19 cellular contexts compared by ENCODE assay signal in the genomic region with DNA sequence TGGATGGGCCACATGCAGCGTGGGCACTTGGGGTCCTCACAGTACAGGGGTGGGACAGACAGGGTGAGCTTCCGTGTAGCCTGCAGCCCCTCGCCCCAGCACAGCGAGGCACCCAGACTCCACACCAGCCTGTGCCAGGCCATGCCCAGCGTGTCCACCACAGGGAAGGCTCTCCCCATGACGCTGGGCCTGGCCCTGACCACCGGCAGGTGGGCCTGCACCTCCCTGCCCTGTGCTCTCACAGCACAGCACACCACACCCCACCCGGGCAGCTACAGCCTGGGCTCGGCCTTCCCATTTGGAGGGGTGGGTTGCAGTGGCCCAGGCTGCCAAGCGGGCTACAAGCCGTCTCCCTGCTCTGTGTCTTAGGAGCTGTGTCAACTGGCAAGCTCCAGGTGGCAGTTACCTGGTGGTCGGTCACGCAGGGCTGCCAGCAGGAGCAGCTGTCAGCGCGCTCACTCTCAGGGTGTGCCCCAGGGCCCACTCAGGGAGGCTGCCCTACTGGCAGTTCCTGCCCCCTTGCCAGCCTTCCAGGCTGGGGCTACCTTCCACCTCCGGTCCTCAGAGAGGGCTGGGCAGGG. TPM values are rescaled to one million over a fixed set of nuclear protein-coding genes. Genes with fewer than 3 reads are reported as not detected.
DNase-seq lines count a peak whose midpoint lies in the region; ATAC-seq, FAIRE-seq and TF ChIP-seq lines count a peak whose summit lies in the region.
"Had no signal": no experiment of that assay in that cellular context is flagged by ENCODE, and none has a peak within 500 bp of the region (broad histone marks: within the 10 kb centered on the region; RNA-seq: fewer than 3 reads in every experiment).

No MANE protein-coding gene starts in this region.

- peaks cover 0 to 12% of the 10 kb centered on the region in 2 experiments for H4K20me1 ChIP-seq in H1 (replicated peaks in 1 of 2; ENCODE audit: control insufficient read depth in 1 of 2, insufficient read depth in 2 of 2, low read length in 2 of 2)
- peaks cover 44% of the 10 kb centered on the region for H4K20me1 ChIP-seq in osteoblast (ENCODE audit: insufficient read depth, low read length)
- H4K20me1 ChIP-seq in hepatocyte (ENCODE audit: insufficient read depth, poor library complexity, severe bottlenecking): peaks cover 37% of the 10 kb centered on the region

- no peak overlapping the region for H2BK15ac ChIP-seq in H1 (ENCODE audit: low read length)

- H2AK5ac ChIP-seq in H1 (ENCODE audit: low read depth, low read length): no peak overlapping the region

- H2BK20ac ChIP-seq in H1 (ENCODE audit: low read length): no peak overlapping the region

- H3K23ac ChIP-seq in H1 (ENCODE audit: insufficient read length): no peak overlapping the region

- no peaks in the 10 kb centered on the region for H3K23me2 ChIP-seq in H1 (ENCODE audit: low read depth, low read length)

- no peak overlapping the region for H4K5ac ChIP-seq in H1 (ENCODE audit: insufficient read length, low read depth, low read length)

- H2BK5ac ChIP-seq in H1 (ENCODE audit: low read depth, low read length): no peak overlapping the region; the same call in 1 of the 2 replicates

- no peak overlapping the region for H4K91ac ChIP-seq in H1 (replicated peaks; ENCODE audit: insufficient read length, low read length)

- H3K36me3 ChIP-seq in NT2/D1 (ENCODE audit: insufficient read depth, insufficient read length, low read length) (peaks cover 26% of the 10 kb centered on the region), H1 (ENCODE audit: control insufficient read depth in 2 of 4, insufficient read depth in 4 of 4, low read length in 3 of 4) (no peaks in the 10 kb centered on the region; a peak in 1 of 8 replicates), osteoblast (ENCODE audit: insufficient read depth, low read length) (peaks cover 5% of the 10 kb centered on the region), thyroid gland (peaks cover 7 to 19% of the 10 kb centered on the region in 2 donors), breast epithelium (no peaks in the 10 kb centered on the region), hepatocyte (replicated peaks; ENCODE audit: insufficient read depth, low read depth) (no peaks in the 10 kb centered on the region)

- no peak for FAIRE-seq in H1 (lab: Jason Lieb, UNC)
- FAIRE-seq: GM19239, islet of Langerhans had no signal

- TF ChIP-seq RAD21 in H1 (IDR thresholded peaks at IDR 0.05 in 1 of 2, conservative IDR thresholded peaks at IDR 0.05 in 1 of 2; ENCODE audit: low read depth in 2 of 2, low read length in 2 of 2): no peak

- H3K9me3 ChIP-seq in NT2/D1 (ENCODE audit: insufficient read depth, low read length) (no peaks in the 10 kb centered on the region), H1 (ENCODE audit: insufficient read depth in 2 of 2, low read depth in 1 of 2, low read length in 1 of 2) (no peaks in the 10 kb centered on the region), osteoblast (ENCODE audit: low read depth, low read length) (no peaks in the 10 kb centered on the region), thyroid gland (no peaks in the 10 kb centered on the region), breast epithelium (no peaks in the 10 kb centered on the region), hepatocyte (ENCODE audit: low read depth) (no peaks in the 10 kb centered on the region)
- H3K9me3 ChIP-seq: adrenal gland had no signal

- TF ChIP-seq POLR2A in H1 (IDR thresholded peaks at IDR 0.05; ENCODE audit: control extremely low read depth in 1 of 2, low read depth in 2 of 2, low read length in 2 of 2) (no peak), thyroid gland (IDR thresholded peaks at IDR 0.05) (no peak), breast epithelium (IDR thresholded peaks at IDR 0.05) (no peak)

- H3K9me2 ChIP-seq in hepatocyte (replicated peaks; ENCODE audit: insufficient read depth): no peaks in the 10 kb centered on the region

- intact Hi-C loops in thyroid gland (cut with DNase I): loop anchor here (5.0 kb wide), 1 partner anchor 35 kb away; no protein-coding TSS in a partner anchor
- intact Hi-C loops in breast epithelium (cut with DNase I; ENCODE audit: low total_unique reads): loop anchor here (1.0 kb wide), 1 partner anchor 33 kb away; no protein-coding TSS in a partner anchor

- H3K4me2 ChIP-seq in H1 (ENCODE audit: insufficient read depth in 1 of 2, low read depth in 2 of 2, low read length in 2 of 2) (no peak overlapping the region), osteoblast (ENCODE audit: insufficient read depth, low read length) (no peak overlapping the region), hepatocyte (no peak overlapping the region)
- H3K4me2 ChIP-seq: KMS-11 had no signal

- no peak for ATAC-seq in GM18868 (IDR thresholded peaks at IDR 0.05; ENCODE audit: unreplicated experiment)
- ATAC-seq: effector memory CD8-positive, alpha-beta T cell had no signal

- H3K27ac ChIP-seq in H1 (ENCODE audit: low read depth, low read length): peak overlapping the region; percentile 38; the same call in 1 of the 2 replicates
- no peak overlapping the region for H3K27ac ChIP-seq in osteoblast (ENCODE audit: low read depth, low read length)
- H3K27ac ChIP-seq in thyroid gland: peak overlapping the region in 2 of 3 donors; percentile 40 to 55
- H3K27ac ChIP-seq in breast epithelium: peak overlapping the region in 1 of 2 donors; percentile 79
- no peak overlapping the region for H3K27ac ChIP-seq in hepatocyte
- H3K27ac ChIP-seq: KMS-11 had no signal

- peaks cover 6% of the 10 kb centered on the region for H3K79me1 ChIP-seq in H1 (ENCODE audit: low read depth, low read length)

- 89% methylated on average over 12 of the region's 16 CpGs; no CpG with 5 or more reads in 1 of the 2 experiments for WGBS in H1 (ENCODE audit: extremely low coverage in 1 of 2, insufficient coverage in 1 of 2, insufficient read length in 1 of 2, insufficient replicate concordance in 2 of 2, low coverage in 1 of 2, low lambda C conversion rate in 2 of 2, missing lambda C conversion rate in 1 of 2), 2 experiments
- WGBS in thyroid gland, 2 donors: 69 to 85% methylated on average over 3 to 5 of the region's 16 CpGs
- 99% methylated on average over 15 of the region's 16 CpGs for WGBS in hepatocyte (ENCODE audit: low lambda C conversion rate, missing lambda C conversion rate)

- DNase-seq in NT2/D1 (ENCODE audit: low read depth, low spot score) (no peak), H1 (ENCODE audit: low read depth in 1 of 2, low spot score in 2 of 2) (no peak), osteoblast (ENCODE audit: insufficient read length, low spot score, missing footprints) (peak; percentile 80), thyroid gland (peak; percentile 62 to 67), breast epithelium (ENCODE audit: low spot score in 2 of 2) (no peak), NCI-H1105 (lab: John Stamatoyannopoulos, UW) (no peak), hepatocyte (ENCODE audit: low spot score) (no peak)
- DNase-seq: activated CD4-positive, alpha-beta T cell treated with anti-CD3 and anti-CD28 coated beads for 4 hours; activated effector memory CD4-positive, alpha-beta T cell treated with anti-CD3 and anti-CD28 coated beads, Interleukin-2, amount 50 U/mL, for 16 hours; AML-193; COR-L47; effector memory CD8-positive, alpha-beta T cell; mesenchymal stem cell; NCI-H774 had no signal

- TF ChIP-seq CTCF in H1 (IDR thresholded peaks at IDR 0.05; ENCODE audit: control extremely low read depth in 1 of 3, insufficient read depth in 1 of 3, low read depth in 1 of 3, low read length in 3 of 3): no peak
- no peak for TF ChIP-seq CTCF in osteoblast (IDR thresholded peaks at IDR 0.05; ENCODE audit: extremely low read depth, low read depth, low read length)
- no peak for TF ChIP-seq CTCF in thyroid gland (IDR thresholded peaks at IDR 0.05)
- TF ChIP-seq CTCF in breast epithelium (IDR thresholded peaks at IDR 0.05): no peak
- TF ChIP-seq CTCF in hepatocyte (IDR thresholded peaks at IDR 0.05; ENCODE audit: poor library complexity): no peak

- no peak overlapping the region for H3K4me3 ChIP-seq in NT2/D1 (ENCODE audit: insufficient read length, low read depth)
- H3K4me3 ChIP-seq in H1 (ENCODE audit: extremely low read depth in 1 of 4, insufficient read depth in 2 of 4, low read depth in 3 of 4, low read length in 4 of 4): no peak overlapping the region
- no peak overlapping the region for H3K4me3 ChIP-seq in osteoblast (ENCODE audit: insufficient read depth, low read length)
- H3K4me3 ChIP-seq in thyroid gland (replicated peaks in 1 of 3): no peak overlapping the region
- H3K4me3 ChIP-seq in breast epithelium: no peak overlapping the region
- no peak overlapping the region for H3K4me3 ChIP-seq in hepatocyte
- H3K4me3 ChIP-seq: adrenal gland had no signal

- no peaks in the 10 kb centered on the region; a peak in 1 of 4 replicates for H3K79me2 ChIP-seq in H1 (ENCODE audit: control insufficient read depth in 1 of 2, insufficient read depth in 2 of 2, low read length in 2 of 2)
- H3K79me2 ChIP-seq in osteoblast (ENCODE audit: insufficient read depth, low read length): peaks cover 31% of the 10 kb centered on the region
- H3K79me2 ChIP-seq in hepatocyte: peaks cover 6% of the 10 kb centered on the region

- no peak overlapping the region for H2AFZ ChIP-seq in H1 (ENCODE audit: low read length)
- H2AFZ ChIP-seq in osteoblast (ENCODE audit: low read length): no peak overlapping the region
- H2AFZ ChIP-seq in hepatocyte: no peak overlapping the region

- CTCF ChIA-PET in H1 (lab: Charles Lee; ENCODE audit: partially characterized antibody): interaction anchor here (1.0 to 5.2 kb wide), 12 partner anchors 9 to 278 kb away, joined by 3 to 34 read pairs (median 4); no protein-coding TSS in a partner anchor

- no peaks in the 10 kb centered on the region for H3K27me3 ChIP-seq in NT2/D1 (ENCODE audit: insufficient read depth, insufficient read length)
- no peaks in the 10 kb centered on the region for H3K27me3 ChIP-seq in H1 (replicated peaks in 1 of 4; ENCODE audit: control insufficient read depth in 3 of 4, extremely low read depth in 1 of 4, insufficient read depth in 3 of 4, low read length in 3 of 4)
- no peaks in the 10 kb centered on the region for H3K27me3 ChIP-seq in osteoblast (ENCODE audit: insufficient read depth, low read length)
- no peaks in the 10 kb centered on the region for H3K27me3 ChIP-seq in thyroid gland
- no peaks in the 10 kb centered on the region for H3K27me3 ChIP-seq in breast epithelium
- H3K27me3 ChIP-seq in hepatocyte: no peaks in the 10 kb centered on the region
- H3K27me3 ChIP-seq: adrenal gland had no signal

- TF ChIP-seq EP300 in H1 (IDR thresholded peaks at IDR 0.05; ENCODE audit: borderline replicate concordance in 1 of 2, low read depth in 2 of 2, low read length in 2 of 2): no peak

- no peak overlapping the region for H4K8ac ChIP-seq in H1 (ENCODE audit: extremely low read depth, insufficient read depth, low read length)

- H3K56ac ChIP-seq in H1 (replicated peaks; ENCODE audit: insufficient read length, low read depth, low read length): no peak overlapping the region

- H2BK120ac ChIP-seq in H1 (replicated peaks; ENCODE audit: low read depth, low read length): no peak overlapping the region

- POLR2A ChIA-PET in H1 (lab: Charles Lee; ENCODE audit: partially characterized antibody): interaction anchor here (1.0 kb wide), 1 partner anchor 9 kb away, joined by 3 read pairs; no protein-coding TSS in a partner anchor

- no peak overlapping the region for H3K14ac ChIP-seq in H1 (ENCODE audit: insufficient read length)

- H3K18ac ChIP-seq in H1 (ENCODE audit: extremely low read depth, low read length): no peak overlapping the region

- no peak overlapping the region for H2BK12ac ChIP-seq in H1 (ENCODE audit: low read depth, low read length)

- H3K4ac ChIP-seq in H1 (replicated peaks; ENCODE audit: insufficient read length, low read depth, low read length): no peak overlapping the region

- H3K4me1 ChIP-seq in NT2/D1 (ENCODE audit: insufficient read depth, insufficient read length) (peaks cover 7% of the 10 kb centered on the region), H1 (replicated peaks in 1 of 4; ENCODE audit: control insufficient read depth in 3 of 4, insufficient read depth in 4 of 4, low read length in 3 of 4) (peaks cover 0 to 5% (median under 1%) of the 10 kb centered on the region in 4 experiments; a peak in 2 of 7 replicates), osteoblast (ENCODE audit: insufficient read depth, low read length) (no peaks in the 10 kb centered on the region), thyroid gland (peaks cover 49 to 71% of the 10 kb centered on the region in 2 donors), breast epithelium (peaks cover 2 to 10% of the 10 kb centered on the region in 2 donors), hepatocyte (ENCODE audit: insufficient read depth) (no peaks in the 10 kb centered on the region)

- H3K9ac ChIP-seq in NT2/D1 (ENCODE audit: insufficient read length, low read depth): peak overlapping the region; percentile 32
- H3K9ac ChIP-seq in H1 (replicated peaks in 1 of 4; ENCODE audit: extremely low read depth in 1 of 4, low read depth in 3 of 4, low read length in 3 of 4): no peak overlapping the region
- H3K9ac ChIP-seq: KMS-11 had no signal

RNA-seq across cellular contexts. Expression of gene MOB2, which starts 4.6 kb away (rescaled TPM):
- 18.3 and 18.6 TPM in 2 replicates for total RNA-seq in H1 (2021; fragmentation: NEBNext Ultra II Directional; extraction: Animal tissue kit (Norgen Biotek cat#: 25700))
- polyA plus RNA-seq in H1 (2011; rRNA removed) (28.2 and 28.5 TPM in 2 replicates), hepatocyte (37.5 and 48.2 TPM in 2 replicates)
- 37.2 TPM for polyA plus RNA-seq in H1 (2011; cell fraction: cytosol; rRNA removed)
- 34.8 TPM for polyA plus RNA-seq in H1 (2011; cell fraction: nucleus; rRNA removed)
- polyA plus RNA-seq in H1 (2012, experiment 1 of 2): 15.1 to 24.8 TPM (median 22.8 TPM) in 4 replicates
- 22.6 TPM for polyA plus RNA-seq in H1 (2012, experiment 2 of 2)
- polyA plus RNA-seq in H1 (2013, experiment 1 of 2): 9.6 TPM
- polyA plus RNA-seq in H1 (2013, experiment 2 of 2): 9.7 TPM
- 33.6 and 38.3 TPM in 2 replicates for polyA minus RNA-seq in H1 (2011; rRNA and poly(A)+ RNA removed)
- polyA minus RNA-seq in H1 (2011; cell fraction: cytosol; rRNA and poly(A)+ RNA removed): 17.2 TPM
- polyA minus RNA-seq in H1 (2011; cell fraction: nucleus; rRNA and poly(A)+ RNA removed): 14.7 TPM
- total RNA-seq in osteoblast (28.2 and 29.8 TPM in 2 replicates), thyroid gland (10 to 100 TPM; 25.6 to 45.8 (median 30.1) TPM), breast epithelium (10 to 100 TPM; 36.4 to 46.1 (median 37.9) TPM), hepatocyte (12.5 and 18.5 TPM in 2 replicates)

Comparison
In these comparisons a context has a peak if more than half of its experiments do, and no peak if none do; other contexts are left out.
1. DNase-seq: peak in osteoblast (single experiment) and thyroid gland (2 of 2); none in NT2/D1 (single experiment), H1 (0 of 2), breast epithelium (0 of 2), NCI-H1105 (single experiment) and hepatocyte (single experiment).
2. H3K27ac ChIP-seq: peak in H1 (single experiment) and thyroid gland (2 of 3); none in osteoblast (single experiment) and hepatocyte (single experiment).